In the genomic region with DNA sequence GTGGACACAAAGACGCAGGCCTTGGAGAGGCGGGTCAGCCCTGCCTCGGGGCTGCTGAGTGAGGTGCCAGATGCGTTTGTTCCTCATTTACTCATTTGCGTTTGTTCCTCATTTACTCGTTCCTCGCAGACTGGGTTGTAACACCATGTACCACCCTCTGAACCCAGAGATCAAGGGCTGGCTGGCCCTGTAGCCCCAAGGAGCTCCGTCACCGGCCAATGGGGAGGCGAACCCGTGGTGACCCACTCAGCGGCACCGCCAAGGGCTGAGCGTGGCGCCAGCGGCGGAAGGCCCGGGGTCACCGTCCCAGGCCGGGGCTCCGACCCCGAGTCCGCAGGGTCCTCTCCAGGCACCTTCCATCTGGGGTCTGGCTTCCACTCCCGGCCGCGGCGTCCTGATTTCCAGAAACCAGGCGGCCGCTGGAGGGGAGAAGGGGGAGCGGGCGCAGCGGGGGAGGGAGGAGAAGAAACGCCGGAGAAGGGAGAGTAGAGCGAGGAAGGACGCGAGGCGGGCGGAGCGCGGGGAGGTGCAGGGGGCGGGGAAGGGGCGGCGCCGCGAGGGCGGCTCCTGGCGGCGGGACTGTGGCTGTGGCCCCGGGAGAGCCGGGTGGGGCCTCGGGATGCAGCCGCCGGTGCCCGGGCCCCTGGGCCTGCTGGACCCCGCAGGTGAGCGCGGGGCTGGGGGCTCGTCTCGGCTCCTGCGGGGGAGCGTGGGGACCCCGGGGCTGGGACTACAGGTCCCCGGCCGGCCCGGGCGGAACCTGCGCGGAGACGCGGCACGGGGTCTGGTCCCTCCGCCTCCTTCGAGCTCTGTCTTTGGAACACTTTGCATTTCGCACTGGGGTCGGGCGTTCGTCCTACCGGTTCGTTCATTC, we compare ENCODE assay signal across 8 cellular contexts.
DNase-seq lines count a peak whose midpoint lies in the region; ATAC-seq and TF ChIP-seq lines count a peak whose summit lies in the region.

Gene TMEM255B, plus strand, starts transcription at position 576 of the 874 bp plus-strand sequence. Its CDS starts 44 bp downstream, at position 620.

- DNase-seq in GM13977 (ENCODE audit: low spot score) (peak; percentile 93), NCI-H345 (lab: John Stamatoyannopoulos, UW) (peak; percentile 81), dedifferentiated amniotic fluid mesenchymal stem cell (ENCODE audit: extremely low spot score) (peak; percentile 37), left kidney (ENCODE audit: low read depth, low spot score) (peak; percentile 93), OCI-M2 (lab: John Stamatoyannopoulos, UW; ENCODE audit: unreplicated experiment) (no peak)
- peak; percentile 75 for DNase-seq in activated CD4-positive, alpha-beta T cell treated with anti-CD3 and anti-CD28 coated beads, Interleukin-2, amount 50 U/mL, for 1 hour
- peak; percentile 62 for DNase-seq in stimulated activated CD4-positive, alpha-beta T cell treated with anti-CD3 and anti-CD28 coated beads, Interleukin-1b, Interleukin-23, amount 100 ng/mL, for 48 hours

- ATAC-seq in HG02981 (IDR thresholded peaks at IDR 0.05; ENCODE audit: unreplicated experiment), result peak; percentile 72

- in situ Hi-C loops in GM13977 (cut with MboI; ENCODE audit: low pct_unique_long_range_greater_than_20kb, low sequenced_read_pairs, unreplicated experiment), result no loop called here

- no peak for TF ChIP-seq CTCF in GM13977 (IDR thresholded peaks at IDR 0.05; ENCODE audit: extremely low read depth, insufficient read depth, missing control alignments)
